In genomic region chr10:30534465-30535144, GRCh38 we compare ENCODE assay signal across 9 cellular contexts.
A peak's percentile ranks its signal among the peaks of the same experiment; 100 is the strongest.
DNase-seq lines count a peak whose midpoint lies in the region; ATAC-seq, FAIRE-seq and TF ChIP-seq lines count a peak whose summit lies in the region.
"Had no signal": no experiment of that assay in that cellular context is flagged by ENCODE, and none has a peak within 500 bp of the region (broad histone marks: within the 10 kb centered on the region; RNA-seq: fewer than 3 reads in every experiment).

No MANE protein-coding gene starts in this region.

- no peak for FAIRE-seq in D721Med (lab: Jason Lieb, UNC)

- TF ChIP-seq CTCF in D721Med (IDR thresholded peaks at IDR 0.05; ENCODE audit: insufficient read depth, missing control alignments) (peak; percentile 91), OCI-LY1 (IDR thresholded peaks at IDR 0.05; ENCODE audit: low read length) (peak; percentile 76), esophagus squamous epithelium (IDR thresholded peaks at IDR 0.05) (peak; percentile 81 to 94 (median 90))

- WGBS in esophagus squamous epithelium, 2 donors: 25 to 26% methylated on average over 20 of the region's 20 CpGs

- H3K9me2 ChIP-seq in OCI-LY1 (ENCODE audit: low read depth, low read length): no peaks in the 10 kb centered on the region

- H3K27ac ChIP-seq in OCI-LY1 (ENCODE audit: low read depth, low read length, poor library complexity, severe bottlenecking): peak overlapping the region; percentile 88
- H3K27ac ChIP-seq in esophagus squamous epithelium: no peak overlapping the region

- H3K4me1 Mint-ChIP-seq in natural killer cell treated with Interleukin-12 subunit alpha and Interleukin-12 subunit beta and Interleukin-15 and Interleukin-18, amount 100 ng/mL, for 72 hours (ENCODE audit: low read depth in 2 of 2): peaks cover 49 to 54% of the 10 kb centered on the region in 2 donors

- H3K79me2 ChIP-seq in OCI-LY1 (ENCODE audit: insufficient read depth, low read length): no peaks in the 10 kb centered on the region

- H3F3A ChIP-seq in OCI-LY1 (ENCODE audit: insufficient read depth, low read length): no peaks in the 10 kb centered on the region

- no peak overlapping the region for H2AFZ ChIP-seq in OCI-LY1 (ENCODE audit: low read length)

- H3K36me3 ChIP-seq in OCI-LY1 (ENCODE audit: insufficient read depth, low read length) (no peaks in the 10 kb centered on the region), esophagus squamous epithelium (no peaks in the 10 kb centered on the region)

- H3K4me1 ChIP-seq in OCI-LY1 (ENCODE audit: insufficient read depth, low read length, severe bottlenecking) (peaks cover 35% of the 10 kb centered on the region), esophagus squamous epithelium (peaks cover 0 to 40% (median 6%) of the 10 kb centered on the region in 3 donors)

- no peak overlapping the region for H3K9ac ChIP-seq in OCI-LY1 (ENCODE audit: low read length)

- H3K27me3 ChIP-seq in OCI-LY1 (ENCODE audit: insufficient read depth, low read length): no peaks in the 10 kb centered on the region
- no peaks in the 10 kb centered on the region for H3K27me3 ChIP-seq in esophagus squamous epithelium

- H3K4me3 Mint-ChIP-seq in natural killer cell treated with Interleukin-12 subunit alpha and Interleukin-12 subunit beta and Interleukin-15 and Interleukin-18, amount 100 ng/mL, for 72 hours: peak overlapping the region; percentile 21
- H3K4me3 Mint-ChIP-seq: activated naive CD8-positive, alpha-beta T cell had no signal

- H4K20me1 ChIP-seq in OCI-LY1 (ENCODE audit: insufficient read depth, low read length): no peaks in the 10 kb centered on the region

- DNase-seq in D721Med (ENCODE audit: insufficient read length, low spot score): peak; percentile 34
- DNase-seq in activated T-cell treated with anti-CD3 and anti-CD28 coated beads for 48 hours (ENCODE audit: low read depth): peak; percentile 47
- no peak for DNase-seq in esophagus squamous epithelium (lab: John Stamatoyannopoulos, UW)
- peak; percentile 82 for DNase-seq in natural killer cell treated with Interleukin-12 subunit alpha and Interleukin-12 subunit beta and Interleukin-15 and Interleukin-18, amount 100 ng/mL, for 72 hours (ENCODE audit: low spot score)
- DNase-seq in stimulated activated naive CD4-positive, alpha-beta T cell treated with Interleukin-2 at 50 U/mL for 16 hours (lab: John Stamatoyannopoulos, UW): peak; percentile 57

- H3K27me3 Mint-ChIP-seq in natural killer cell treated with Interleukin-12 subunit alpha and Interleukin-12 subunit beta and Interleukin-15 and Interleukin-18, amount 100 ng/mL, for 72 hours: no peaks in the 10 kb centered on the region

- H3K36me3 Mint-ChIP-seq in natural killer cell treated with Interleukin-12 subunit alpha and Interleukin-12 subunit beta and Interleukin-15 and Interleukin-18, amount 100 ng/mL, for 72 hours: no peaks in the 10 kb centered on the region
- H3K36me3 Mint-ChIP-seq: activated naive CD8-positive, alpha-beta T cell had no signal

- H3K27ac Mint-ChIP-seq in natural killer cell treated with Interleukin-12 subunit alpha and Interleukin-12 subunit beta and Interleukin-15 and Interleukin-18, amount 100 ng/mL, for 72 hours: peak overlapping the region; percentile 37 to 100
- H3K27ac Mint-ChIP-seq: activated naive CD8-positive, alpha-beta T cell had no signal

- no peaks in the 10 kb centered on the region for H3K9me3 ChIP-seq in OCI-LY1 (ENCODE audit: low read length)
- no peaks in the 10 kb centered on the region for H3K9me3 ChIP-seq in esophagus squamous epithelium

- H3K4me3 ChIP-seq in OCI-LY1 (ENCODE audit: low read depth, low read length, poor library complexity, severe bottlenecking) (no peak overlapping the region), esophagus squamous epithelium (no peak overlapping the region)

- no peak overlapping the region for H3K4me2 ChIP-seq in OCI-LY1 (ENCODE audit: low read length)

- H3K9me3 Mint-ChIP-seq in natural killer cell treated with Interleukin-12 subunit alpha and Interleukin-12 subunit beta and Interleukin-15 and Interleukin-18, amount 100 ng/mL, for 72 hours: no peaks in the 10 kb centered on the region

- ATAC-seq in HG02571 (IDR thresholded peaks at IDR 0.05; ENCODE audit: unreplicated experiment) (peak; percentile 48), HG02798 (IDR thresholded peaks at IDR 0.05; ENCODE audit: poor library complexity, unreplicated experiment) (no peak)
- ATAC-seq in natural killer cell treated with Interleukin-12 subunit alpha and Interleukin-12 subunit beta and Interleukin-15 and Interleukin-18, amount 100 ng/mL, for 72 hours: peak; percentile 20 to 39

- intact Hi-C loops in esophagus squamous epithelium (cut with DNase I): loop anchor here (5.0 kb wide), 2 partner anchors 122 to 137 kb away; no protein-coding TSS in a partner anchor

- TF ChIP-seq POLR2A in esophagus squamous epithelium (IDR thresholded peaks at IDR 0.05): no peak
